ENCODE assay signal across 8 cellular contexts in genomic region chr15:63505842-63506222, GRCh38. TPM values are rescaled to one million over a fixed set of nuclear protein-coding genes. Genes with fewer than 3 reads are reported as not detected.
DNase-seq lines count a peak whose midpoint lies in the region.

No MANE protein-coding gene starts in this region.

- no peaks in the 10 kb centered on the region for H3K27me3 Mint-ChIP-seq in IgD-negative memory B cell

- DNase-seq in caudate nucleus (lab: John Stamatoyannopoulos, UW) (no peak), NCI-H526 (lab: John Stamatoyannopoulos, UW) (no peak), DMS114 treated with DMSO at 0.1 percent for 48 hours (lab: John Stamatoyannopoulos, UW; ENCODE audit: unreplicated experiment) (no peak), OCI-M2 (lab: John Stamatoyannopoulos, UW; ENCODE audit: unreplicated experiment) (no peak), NOMO-1 (lab: John Stamatoyannopoulos, UW; ENCODE audit: unreplicated experiment in 2 of 2) (no peak)

- H3K4me3 Mint-ChIP-seq in IgD-negative memory B cell: peak overlapping the region; percentile 95 to 99 (median 97)

- H3K79me2 ChIP-seq in ACC112 (ENCODE audit: control insufficient read depth, insufficient read depth, low read length, unreplicated experiment): peaks cover 56% of the 10 kb centered on the region

- H3K27me3 ChIP-seq in ACC112 (ENCODE audit: insufficient read depth, low read length): no peaks in the 10 kb centered on the region
- H3K27me3 ChIP-seq in muscle layer of colon (ENCODE audit: control insufficient read depth in 1 of 2, insufficient read depth in 2 of 2, low read length in 2 of 2): no peaks in the 10 kb centered on the region

- H3K27ac Mint-ChIP-seq in IgD-negative memory B cell: peak overlapping the region; percentile 96

- H2AFZ ChIP-seq in ACC112 (ENCODE audit: low read length, unreplicated experiment): peak overlapping the region; percentile 42

- peaks cover 60 to 70% (median 69%) of the 10 kb centered on the region in 3 donors for H3K4me1 Mint-ChIP-seq in IgD-negative memory B cell

- no peaks in the 10 kb centered on the region for H3K9me3 Mint-ChIP-seq in IgD-negative memory B cell

- H3K36me3 Mint-ChIP-seq in IgD-negative memory B cell: peaks cover 1% of the 10 kb centered on the region

- H3K9ac ChIP-seq in muscle layer of colon (ENCODE audit: low read length): peak overlapping the region; percentile 64

- H3K4me3 ChIP-seq in ACC112 (ENCODE audit: low read depth, low read length) (peak overlapping the region; percentile 90), muscle layer of colon (ENCODE audit: low read depth in 1 of 2, low read length in 2 of 2) (peak overlapping the region; percentile 62 to 72)

- H3K9me3 ChIP-seq in muscle layer of colon (ENCODE audit: low read length): no peaks in the 10 kb centered on the region

- H3K27ac ChIP-seq in ACC112 (ENCODE audit: low read depth, low read length) (peak overlapping the region; percentile 79), caudate nucleus (ENCODE audit: low read depth, low read length) (peak overlapping the region; percentile 54), muscle layer of colon (ENCODE audit: low read depth, low read length) (peak overlapping the region; percentile 97)

- no peaks in the 10 kb centered on the region for H3K36me3 ChIP-seq in ACC112 (ENCODE audit: insufficient read depth, low read length)
- no peaks in the 10 kb centered on the region for H3K36me3 ChIP-seq in muscle layer of colon (ENCODE audit: insufficient read depth, low read length)

- H3K4me1 ChIP-seq in ACC112 (ENCODE audit: control insufficient read depth, insufficient read depth, low read length, unreplicated experiment) (peaks cover 66% of the 10 kb centered on the region), muscle layer of colon (ENCODE audit: insufficient read depth, low read length) (peaks cover 74% of the 10 kb centered on the region)

RNA-seq across cellular contexts. Expression of gene USP3, which starts 1.4 kb away (rescaled TPM):
- polyA plus RNA-seq in IgD-negative memory B cell: 42.7 TPM
